Comparison of ENCODE assay signal across 11 cellular contexts in the genomic region with DNA sequence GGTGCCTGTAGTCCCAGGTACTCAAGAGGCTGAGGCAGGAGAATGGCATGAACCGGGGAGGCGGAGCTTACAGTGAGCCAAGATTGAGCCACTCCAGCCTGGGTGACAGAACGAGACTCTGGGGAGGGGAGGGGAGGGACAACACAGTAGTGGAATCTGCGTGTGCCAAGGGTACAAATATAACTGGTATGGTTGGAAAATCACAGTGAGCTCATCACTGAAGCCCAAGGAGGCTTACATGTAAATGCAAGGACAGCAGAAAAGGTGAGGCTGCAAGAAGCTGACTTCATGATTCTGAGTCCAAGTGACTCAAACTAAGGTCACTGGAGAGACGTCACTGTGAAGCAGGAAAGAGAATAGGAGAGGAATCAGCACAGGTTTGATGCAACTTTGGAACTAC. TPM values are rescaled to one million over a fixed set of nuclear protein-coding genes. Genes with fewer than 3 reads are reported as not detected.
DNase-seq lines count a peak whose midpoint lies in the region; ATAC-seq, FAIRE-seq and TF ChIP-seq lines count a peak whose summit lies in the region.
"Had no signal": no experiment of that assay in that cellular context is flagged by ENCODE, and none has a peak within 500 bp of the region (broad histone marks: within the 10 kb centered on the region; RNA-seq: fewer than 3 reads in every experiment).

No MANE protein-coding gene starts in this region.

- FAIRE-seq in bronchial epithelial cell (lab: Jason Lieb, UNC) = peak; percentile 84

- H3K4me1 ChIP-seq in ACC112 (ENCODE audit: control insufficient read depth, insufficient read depth, low read length, unreplicated experiment) = peaks cover 50% of the 10 kb centered on the region
- H3K4me1 ChIP-seq: BE2C had no signal

- DNase-seq in LHCN-M2 (ENCODE audit: low read depth) (peak; percentile 40), bronchial epithelial cell (ENCODE audit: low read depth) (peak; percentile 100), left colon (no peak), NCI-H2171 treated with DMSO at 0.1 percent for 48 hours (lab: John Stamatoyannopoulos, UW) (no peak), HuH-7.5 (ENCODE audit: low spot score) (no peak), cortex of kidney (lab: John Stamatoyannopoulos, UW) (no peak)
- DNase-seq: activated CD8-positive, alpha-beta memory T cell treated with anti-CD3 and anti-CD28 coated beads, Interleukin-2, amount 50 U/mL, for 4 hours; BE2C; H9 had no signal

- H3K79me2 ChIP-seq in ACC112 (ENCODE audit: control insufficient read depth, insufficient read depth, low read length, unreplicated experiment) = peaks cover 80% of the 10 kb centered on the region

- ATAC-seq in left colon = peak; percentile 18
- ATAC-seq in HG03571 (IDR thresholded peaks at IDR 0.05; ENCODE audit: unreplicated experiment) = no peak

- intact Hi-C loops in left colon (cut with DNase I, micrococcal nuclease) = no loop called here

- TF ChIP-seq CTCF in bronchial epithelial cell (IDR thresholded peaks at IDR 0.05; ENCODE audit: insufficient read depth, low read length, severe bottlenecking) = no peak

- H2AFZ ChIP-seq in ACC112 (ENCODE audit: low read length, unreplicated experiment) = no peak overlapping the region

- H3K27me3 ChIP-seq in ACC112 (ENCODE audit: insufficient read depth, low read length) = no peaks in the 10 kb centered on the region
- no peaks in the 10 kb centered on the region for H3K27me3 ChIP-seq in bronchial epithelial cell (ENCODE audit: control insufficient read depth, insufficient read depth, low read length)
- H3K27me3 ChIP-seq: BE2C had no signal

- H3K36me3 ChIP-seq in ACC112 (ENCODE audit: insufficient read depth, low read length) (peaks cover 4% of the 10 kb centered on the region; the same call in 1 of the 2 replicates), bronchial epithelial cell (ENCODE audit: control insufficient read depth, insufficient read depth, low read length) (peaks cover 1% of the 10 kb centered on the region)
- H3K36me3 ChIP-seq: BE2C had no signal

- peak overlapping the region; percentile 52 for H3K27ac ChIP-seq in ACC112 (ENCODE audit: low read depth, low read length)

- H3K4me3 ChIP-seq in ACC112 (ENCODE audit: low read depth, low read length) = no peak overlapping the region
- no peak overlapping the region for H3K4me3 ChIP-seq in bronchial epithelial cell (ENCODE audit: low read depth, low read length)

RNA-seq across cellular contexts. Expression of a gene that starts 9.2 kb away (rescaled TPM):
- total RNA-seq in LHCN-M2 (2014; rRNA removed) = 75.1 and 77.4 TPM in 2 replicates
- 35.3 TPM for polyA plus RNA-seq in LHCN-M2 (2012)
- total RNA-seq in bronchial epithelial cell = 62.4 and 89.7 TPM in 2 replicates
- 10 to 100 TPM; 77.1 to 80.8 TPM for total RNA-seq in left colon

RNA-seq across cellular contexts. Expression of a gene that starts 9.6 kb away (rescaled TPM):
- total RNA-seq in LHCN-M2 (2014; rRNA removed) (6.4 and 7.3 TPM in 2 replicates), bronchial epithelial cell (48.4 and 63.5 TPM in 2 replicates), left colon (10 to 100 TPM; 42.4 to 55.8 TPM)
- 2.2 TPM for polyA plus RNA-seq in LHCN-M2 (2012)

Comparison
In these comparisons a context has a peak if more than half of its experiments do, and no peak if none do; other contexts are left out.
1. DNase-seq: peak in LHCN-M2 (single experiment) and bronchial epithelial cell (single experiment); none in left colon (0 of 2), NCI-H2171 treated with DMSO at 0.1 percent for 48 hours (single experiment), HuH-7.5 (single experiment) and cortex of kidney (single experiment).